Comparison of ENCODE assay signal across 12 cellular contexts in genomic region chr12:57524814-57525614, GRCh38. TPM values are rescaled to one million over a fixed set of nuclear protein-coding genes. Genes with fewer than 3 reads are reported as not detected.
DNase-seq lines count a peak whose midpoint lies in the region; ATAC-seq and TF ChIP-seq lines count a peak whose summit lies in the region.
"Had no signal": no experiment of that assay in that cellular context is flagged by ENCODE, and none has a peak within 500 bp of the region (broad histone marks: within the 10 kb centered on the region; RNA-seq: fewer than 3 reads in every experiment).

No MANE protein-coding gene starts in this region.

- H3K27ac Mint-ChIP-seq in CD4-positive, CD25-positive, alpha-beta regulatory T cell = peak overlapping the region in 2 of 3 donors; percentile 89 to 95

- no peak for TF ChIP-seq EP300 in ovary (IDR thresholded peaks at IDR 0.05)

- peaks cover 4 to 49% (median 35%) of the 10 kb centered on the region in 4 donors for H3K4me1 Mint-ChIP-seq in CD4-positive, CD25-positive, alpha-beta regulatory T cell

- no peaks in the 10 kb centered on the region for H3K27me3 ChIP-seq in CD4-positive, CD25-positive, alpha-beta regulatory T cell (ENCODE audit: control insufficient read depth, insufficient read depth, low read length)
- no peaks in the 10 kb centered on the region for H3K27me3 ChIP-seq in MM.1S (replicated peaks; ENCODE audit: insufficient read depth, low read length)
- no peaks in the 10 kb centered on the region for H3K27me3 ChIP-seq in ovary
- H3K27me3 ChIP-seq: right atrium auricular region, testis had no signal

- in situ Hi-C loops in G401 (cut with HindIII; ENCODE audit: low sequenced_read_pairs) = no loop called here

- 49 to 55% (median 50%) methylated on average over 11 of the region's 11 CpGs for WGBS in ovary, 3 donors

- peaks cover 4% of the 10 kb centered on the region for H3K36me3 Mint-ChIP-seq in CD4-positive, CD25-positive, alpha-beta regulatory T cell

- peaks cover 38% of the 10 kb centered on the region for H3K4me1 ChIP-seq in CD4-positive, CD25-positive, alpha-beta regulatory T cell (ENCODE audit: control insufficient read depth, insufficient read depth, low read length, poor library complexity, severe bottlenecking)
- H3K4me1 ChIP-seq in MM.1S (ENCODE audit: low read length) = peaks cover 14% of the 10 kb centered on the region
- H3K4me1 ChIP-seq in ovary (ENCODE audit: insufficient read depth) = peaks cover 14% of the 10 kb centered on the region

- H3K4me2 ChIP-seq in MM.1S (ENCODE audit: low read depth, low read length) = no peak overlapping the region

- TF ChIP-seq CTCF in MM.1S (IDR thresholded peaks at IDR 0.05; ENCODE audit: low read length) = no peak
- TF ChIP-seq CTCF in coronary artery (IDR thresholded peaks at IDR 0.05) = no peak
- TF ChIP-seq CTCF in ovary (IDR thresholded peaks at IDR 0.05) = no peak

- no peak for DNase-seq in CD4-positive, CD25-positive, alpha-beta regulatory T cell
- DNase-seq in MM.1S (peak; percentile 4), coronary artery (ENCODE audit: low spot score) (no peak), ovary (peak in 3 of 5 donors; percentile 51 to 64 (median 57)), NCI-H446 treated with DMSO at 0.1 percent for 48 hours (lab: John Stamatoyannopoulos, UW) (no peak), G401 (ENCODE audit: low spot score) (no peak), putamen (ENCODE audit: low spot score) (no peak)
- DNase-seq: activated naive CD4-positive, alpha-beta T cell treated with anti-CD3 and anti-CD28 coated beads for 36 hours; KG1; testis had no signal

- H3K9me2 ChIP-seq in MM.1S (replicated peaks; ENCODE audit: insufficient read depth, low read length) = no peaks in the 10 kb centered on the region

- no peak for TF ChIP-seq POLR2A in ovary (IDR thresholded peaks at IDR 0.05)

- H3K9me3 ChIP-seq in CD4-positive, CD25-positive, alpha-beta regulatory T cell (ENCODE audit: control insufficient read depth in 2 of 2, low read length in 2 of 2) = no peaks in the 10 kb centered on the region
- H3K9me3 ChIP-seq in MM.1S (replicated peaks; ENCODE audit: insufficient read depth, low read length) (no peaks in the 10 kb centered on the region), ovary (no peaks in the 10 kb centered on the region)
- H3K9me3 ChIP-seq: right atrium auricular region, testis had no signal

- peak overlapping the region; percentile 90 to 96 (median 94) for H3K4me3 Mint-ChIP-seq in CD4-positive, CD25-positive, alpha-beta regulatory T cell

- no peak overlapping the region for H2AFZ ChIP-seq in MM.1S (ENCODE audit: low read length)

- intact Hi-C loops in ovary (cut with DNase I) = loop anchor here in 1 of 4 donors (5.0 kb wide), 1 partner anchor 87 kb away; the partner anchor contains the start of gene ARHGEF25

- H3F3A ChIP-seq in MM.1S (ENCODE audit: insufficient read depth, low read length) = peaks cover 23% of the 10 kb centered on the region

- peaks cover 21% of the 10 kb centered on the region for H3K27me3 Mint-ChIP-seq in CD4-positive, CD25-positive, alpha-beta regulatory T cell

- no peak overlapping the region for H3K9ac ChIP-seq in MM.1S (ENCODE audit: low read length)

- ATAC-seq in CD4-positive, CD25-positive, alpha-beta regulatory T cell (ENCODE audit: low read depth in 2 of 2) = no peak
- ATAC-seq in GM18520 (IDR thresholded peaks at IDR 0.05; ENCODE audit: unreplicated experiment) = no peak

- no peak overlapping the region for H3K27ac ChIP-seq in CD4-positive, CD25-positive, alpha-beta regulatory T cell (ENCODE audit: insufficient read depth, low read length, poor library complexity, severe bottlenecking)
- H3K27ac ChIP-seq in MM.1S (ENCODE audit: low read length) (no peak overlapping the region), coronary artery (no peak overlapping the region), ovary (peak overlapping the region in 1 of 2 donors; percentile 10)

- H3K36me3 ChIP-seq in CD4-positive, CD25-positive, alpha-beta regulatory T cell (ENCODE audit: control insufficient read depth, insufficient read depth, low read length) = peaks cover 33% of the 10 kb centered on the region
- peaks cover 4% of the 10 kb centered on the region; the same call in 1 of the 2 replicates for H3K36me3 ChIP-seq in MM.1S (replicated peaks; ENCODE audit: insufficient read depth, low read length)
- no peaks in the 10 kb centered on the region for H3K36me3 ChIP-seq in ovary

- H3K79me2 ChIP-seq in MM.1S (ENCODE audit: low read length) = peaks cover 36% of the 10 kb centered on the region

- no peak overlapping the region for H3K4me3 ChIP-seq in CD4-positive, CD25-positive, alpha-beta regulatory T cell (ENCODE audit: low read depth, low read length)
- no peak overlapping the region for H3K4me3 ChIP-seq in MM.1S (ENCODE audit: low read length)
- H3K4me3 ChIP-seq in coronary artery = peak overlapping the region; percentile 97
- no peak overlapping the region for H3K4me3 ChIP-seq in ovary
- H3K4me3 ChIP-seq: right atrium auricular region had no signal

- no peaks in the 10 kb centered on the region for H4K20me1 ChIP-seq in MM.1S (ENCODE audit: insufficient read depth, low read length)

- peaks cover 0 to 3% (median 0%) of the 10 kb centered on the region in 7 donors for H3K9me3 Mint-ChIP-seq in CD4-positive, CD25-positive, alpha-beta regulatory T cell
- H3K9me3 Mint-ChIP-seq: activated naive CD4-positive, alpha-beta T cell treated with anti-CD3 and anti-CD28 coated beads for 36 hours had no signal

RNA-seq across cellular contexts. Expression of gene MBD6, which starts 2.4 kb away (rescaled TPM):
- 104 TPM for total RNA-seq in CD4-positive, CD25-positive, alpha-beta regulatory T cell
- polyA plus RNA-seq in CD4-positive, CD25-positive, alpha-beta regulatory T cell = 1 to 10 TPM; 1.8 to 3.0 (median 2.3) TPM
- total RNA-seq in ovary = 100 to 1,000 TPM in 2 of 7 donors, 10 to 100 TPM in 5; 25.2 to 122 (median 79.7) TPM
- polyA plus RNA-seq in ovary = 10 to 100 TPM; 18.1 to 35.0 TPM
- 1.4 and 2.1 TPM in 2 replicates for total RNA-seq in G401 (2014; rRNA removed; shearing (Covaris generic))

RNA-seq across cellular contexts. Expression of gene DDIT3, which starts 4.7 kb away (rescaled TPM):
- 159 TPM for total RNA-seq in CD4-positive, CD25-positive, alpha-beta regulatory T cell
- 10 to 100 TPM; 17.8 to 25.3 (median 20.9) TPM for polyA plus RNA-seq in CD4-positive, CD25-positive, alpha-beta regulatory T cell
- 10 to 100 TPM; 22.1 to 84.9 (median 29.2) TPM for total RNA-seq in ovary
- polyA plus RNA-seq in ovary = 10 to 100 TPM; 34.9 to 62.1 TPM
- 23.7 and 24.6 TPM in 2 replicates for total RNA-seq in G401 (2014; rRNA removed; shearing (Covaris generic))

RNA-seq across cellular contexts. Expression of gene DCTN2, which starts 22.0 kb away (rescaled TPM):
- total RNA-seq in CD4-positive, CD25-positive, alpha-beta regulatory T cell = 74.9 TPM
- polyA plus RNA-seq in CD4-positive, CD25-positive, alpha-beta regulatory T cell = 10 to 100 TPM; 75.1 to 91.6 (median 78.9) TPM
- total RNA-seq in ovary = 100 to 1,000 TPM in 1 of 7 donors, 10 to 100 TPM in 6; 70.7 to 100 (median 97.4) TPM
- 100 to 1,000 TPM; 128 to 226 TPM for polyA plus RNA-seq in ovary
- 158 and 162 TPM in 2 replicates for total RNA-seq in G401 (2014; rRNA removed; shearing (Covaris generic))

RNA-seq across cellular contexts. Expression of gene KIF5A, which starts 24.8 kb away (rescaled TPM):
- total RNA-seq in CD4-positive, CD25-positive, alpha-beta regulatory T cell = 0.72 TPM
- under 1 TPM in 2 of 4 donors, not detected in 2; 0.05 to 0.06 TPM for polyA plus RNA-seq in CD4-positive, CD25-positive, alpha-beta regulatory T cell
- under 1 TPM in 6 of 7 donors, not detected in 1; 0.08 to 0.48 (median 0.30) TPM for total RNA-seq in ovary
- under 1 TPM; 0.15 to 0.48 TPM for polyA plus RNA-seq in ovary
- not detected in 2 replicates for total RNA-seq in G401 (2014; rRNA removed; shearing (Covaris generic))

RNA-seq across cellular contexts. Expression of gene MARS1, which starts 37.1 kb away (rescaled TPM):
- 219 TPM for total RNA-seq in CD4-positive, CD25-positive, alpha-beta regulatory T cell
- polyA plus RNA-seq in CD4-positive, CD25-positive, alpha-beta regulatory T cell = 10 to 100 TPM; 71.9 to 89.4 (median 80.1) TPM
- 100 to 1,000 TPM in 2 of 7 donors, 10 to 100 TPM in 5; 21.1 to 479 (median 66.4) TPM for total RNA-seq in ovary
- 10 to 100 TPM; 30.8 to 87.4 TPM for polyA plus RNA-seq in ovary
- total RNA-seq in G401 (2014; rRNA removed; shearing (Covaris generic)) = 220 and 246 TPM in 2 replicates

Comparison
In these comparisons a context has a peak if more than half of its experiments do, and no peak if none do; other contexts are left out.
1. DNase-seq: peak in MM.1S (single experiment) and ovary (3 of 5); none in CD4-positive, CD25-positive, alpha-beta regulatory T cell (0 of 3), coronary artery (single experiment), NCI-H446 treated with DMSO at 0.1 percent for 48 hours (single experiment), G401 (single experiment) and putamen (single experiment).